In genomic region chr6:2795162-2795561, GRCh38 we compare ENCODE assay signal across 21 cellular contexts.
"Had no signal": no experiment of that assay in that cellular context is flagged by ENCODE, and none has a peak within 500 bp of the region (broad histone marks: within the 10 kb centered on the region; RNA-seq: fewer than 3 reads in every experiment).

No MANE protein-coding gene starts in this region.

- DNase-seq: cerebellar nuclear complex; effector memory CD8-positive, alpha-beta T cell; foreskin melanocyte; heart left ventricle; hippocampal formation; kidney glomerular epithelial cell; midbrain; nephron progenitor cell; psoas muscle; retina; stimulated activated CD4-positive, alpha-beta T cell treated with anti-CD3 and anti-CD28 coated beads, Interleukin-2, amount 100 ng/mL, for 24 hours; stimulated activated CD4-positive, alpha-beta T cell treated with anti-CD3 and anti-CD28 coated beads, Interleukin-4, amount 100 ng/mL, for 4 hours; stimulated activated naive B cell treated with anti-CD40 and anti-IgM and Interleukin-4, amounts not matched to agents 10 μg/mL and 1 μg/mL and 100 μg/mL, for 72 hours; stimulated activated naive CD8-positive, alpha-beta T cell treated with anti-CD3 and anti-CD28 coated beads, Interleukin-15, amount 100 ng/mL, for 72 hours; testis had no signal

- H3K27me3 ChIP-seq: heart left ventricle, testis, tibial nerve had no signal

- H3K27ac Mint-ChIP-seq: memory B cell; nephron progenitor cell; stimulated activated naive CD8-positive, alpha-beta T cell treated with anti-CD3 and anti-CD28 coated beads, Interleukin-15, amount 100 ng/mL, for 72 hours had no signal

- H3K27me3 Mint-ChIP-seq: dendritic cell treated with granulocyte-macrophage colony-stimulating factor and Interleukin-4, amounts not matched to agents 40 ng/mL and 50 ng/mL, for 4 days; effector memory CD8-positive, alpha-beta T cell; memory B cell; stimulated activated naive B cell treated with anti-CD40 and anti-IgM and Interleukin-4, amounts not matched to agents 10 μg/mL and 1 μg/mL and 100 μg/mL, for 72 hours; stimulated activated naive CD8-positive, alpha-beta T cell treated with anti-CD3 and anti-CD28 coated beads, Interleukin-15, amount 100 ng/mL, for 72 hours had no signal

- H3K9me3 ChIP-seq: heart left ventricle, psoas muscle, testis, tibial nerve had no signal

- H3K4me3 ChIP-seq: heart left ventricle, psoas muscle, testis, tibial nerve had no signal

- H3K36me3 Mint-ChIP-seq: memory B cell had no signal

- FAIRE-seq: colon, islet of Langerhans had no signal

- H3K27ac ChIP-seq: psoas muscle, testis, tibial nerve had no signal

- H3K9me3 Mint-ChIP-seq: dendritic cell treated with granulocyte-macrophage colony-stimulating factor and Interleukin-4, amounts not matched to agents 40 ng/mL and 50 ng/mL, for 4 days; effector memory CD8-positive, alpha-beta T cell; memory B cell; nephron progenitor cell; stimulated activated naive B cell treated with anti-CD40 and anti-IgM and Interleukin-4, amounts not matched to agents 10 μg/mL and 1 μg/mL and 100 μg/mL, for 72 hours had no signal

- H3K4me1 ChIP-seq: testis had no signal

- ATAC-seq: effector memory CD8-positive, alpha-beta T cell; heart left ventricle; psoas muscle; sciatic nerve; stimulated activated naive B cell treated with anti-CD40 and anti-IgM and Interleukin-4, amounts not matched to agents 10 μg/mL and 1 μg/mL and 100 μg/mL, for 72 hours had no signal

- H3K4me3 Mint-ChIP-seq: dendritic cell treated with granulocyte-macrophage colony-stimulating factor and Interleukin-4, amounts not matched to agents 40 ng/mL and 50 ng/mL, for 4 days; effector memory CD8-positive, alpha-beta T cell; memory B cell; nephron progenitor cell; stimulated activated naive B cell treated with anti-CD40 and anti-IgM and Interleukin-4, amounts not matched to agents 10 μg/mL and 1 μg/mL and 100 μg/mL, for 72 hours had no signal
